Comparison of ENCODE assay signal across 2 cellular contexts in genomic region chr3:108818404-108818803, GRCh38.
TF ChIP-seq lines count a peak whose summit lies in the region.

No MANE protein-coding gene starts in this region.

TF ChIP-seq in WTC11, 78 proteins besides CTCF, POLR2A, EP300 and RAD21:
- TF ChIP-seq ERG (CRISPR knock-in tag; IDR thresholded peaks at IDR 0.05) (no peak), RELA (CRISPR knock-in tag; IDR thresholded peaks at IDR 0.05; ENCODE audit: borderline replicate concordance) (no peak), ARID4B (CRISPR knock-in tag; IDR thresholded peaks at IDR 0.05; ENCODE audit: borderline replicate concordance) (no peak), ATF3 (CRISPR knock-in tag; conservative IDR thresholded peaks at IDR 0.05) (no peak), RORB (CRISPR knock-in tag; IDR thresholded peaks at IDR 0.05) (no peak), HMGA2 (CRISPR knock-in tag; IDR thresholded peaks at IDR 0.05) (no peak), AR (CRISPR knock-in tag; IDR thresholded peaks at IDR 0.05) (no peak), TP53 (CRISPR knock-in tag; IDR thresholded peaks at IDR 0.05) (no peak)
TF ChIP-seq in WTC11: peak in this region for 0.

TF ChIP-seq in H1, 55 proteins besides CTCF, POLR2A, EP300 and RAD21:
- TF ChIP-seq TEAD4 (IDR thresholded peaks at IDR 0.05; ENCODE audit: low read depth, low read length) (no peak), SIRT6 (IDR thresholded peaks at IDR 0.05; ENCODE audit: low read length) (no peak), USF2 (IDR thresholded peaks at IDR 0.05; ENCODE audit: low read length) (no peak), CBX8 (IDR thresholded peaks at IDR 0.05; ENCODE audit: borderline replicate concordance, low read depth, low read length) (no peak), CTBP2 (IDR thresholded peaks at IDR 0.05; ENCODE audit: borderline replicate concordance, insufficient read depth, insufficient read length, low read length) (no peak), TBP (IDR thresholded peaks at IDR 0.05; ENCODE audit: low read depth, low read length) (no peak), ATF3 (IDR thresholded peaks at IDR 0.05; ENCODE audit: insufficient read depth, low read depth, low read length) (no peak), CHD2 (IDR thresholded peaks at IDR 0.05; ENCODE audit: low read length) (no peak), SP2 (IDR thresholded peaks at IDR 0.05; ENCODE audit: low read length) (no peak), CEBPB (IDR thresholded peaks at IDR 0.05; ENCODE audit: low read depth, low read length) (no peak), MAX (IDR thresholded peaks at IDR 0.05) (no peak), EGR1 (IDR thresholded peaks at IDR 0.05; ENCODE audit: borderline replicate concordance, low read depth, low read length) (no peak)
